1 cellular context compared by ENCODE assay signal in the genomic region with DNA sequence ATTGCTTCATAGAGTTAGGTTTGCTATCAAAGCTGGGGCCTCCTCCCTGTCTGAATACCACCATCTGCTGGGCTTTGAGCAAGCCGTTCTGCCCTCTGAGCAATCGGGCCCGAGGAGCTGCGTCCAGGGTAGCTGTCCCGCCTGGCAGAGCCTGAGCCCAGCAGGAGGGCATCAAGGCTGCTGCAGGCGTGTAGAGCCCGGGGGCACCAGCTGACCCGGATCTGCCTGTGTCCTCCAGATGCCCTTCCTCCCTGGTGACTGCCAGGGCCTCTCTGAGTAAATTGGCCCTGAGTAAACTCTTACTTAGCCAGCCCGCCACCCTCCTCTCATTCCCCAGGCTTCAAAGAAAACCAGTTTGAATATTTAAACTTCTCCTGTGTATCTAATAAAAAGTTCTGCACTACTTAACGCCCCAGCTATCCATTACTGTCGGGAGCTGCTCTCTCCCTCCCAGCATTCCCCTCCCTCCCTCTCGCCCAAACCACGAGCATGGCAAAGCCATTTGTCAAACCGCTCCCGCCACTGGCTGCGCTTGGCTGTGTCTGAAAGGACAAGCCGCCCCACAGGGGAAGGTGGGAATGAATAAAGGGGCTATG.
TF ChIP-seq lines count a peak whose summit lies in the region.

No MANE protein-coding gene starts in this region.

TF ChIP-seq in HEK293, 187 proteins besides CTCF, POLR2A, EP300 and RAD21:
- peak; percentile 33; the same call in 1 of the 2 replicates for TF ChIP-seq PRDM6 (tag by site-specific recombination; IDR thresholded peaks at IDR 0.05)
- peak; percentile 12; the same call in 1 of the 2 replicates for TF ChIP-seq ZNF423 (tag by site-specific recombination; IDR thresholded peaks at IDR 0.05)
- no peak for TF ChIP-seq ZNF10 (tag by site-specific recombination; IDR thresholded peaks at IDR 0.05)
- TF ChIP-seq WT1 (tag by site-specific recombination; IDR thresholded peaks at IDR 0.05) = peak; percentile 92
- 0 out of 2 replicates have a peak, but pooled peaks have one; percentile 33 for TF ChIP-seq ZBTB17 (tag by site-specific recombination; IDR thresholded peaks at IDR 0.05)
- TF ChIP-seq ZNF600 (tag by site-specific recombination; IDR thresholded peaks at IDR 0.05) = peak; percentile 35; the same call in 1 of the 2 replicates
- TF ChIP-seq ZNF341 (tag by site-specific recombination; IDR thresholded peaks at IDR 0.05; ENCODE audit: low read depth) = peak; percentile 67
- TF ChIP-seq ZBTB8A (tag by site-specific recombination; IDR thresholded peaks at IDR 0.05) = peak; percentile 62
- peak; percentile 66 for TF ChIP-seq ZIC2 (tag by site-specific recombination; IDR thresholded peaks at IDR 0.05)
- no peak for TF ChIP-seq PATZ1 (tag by site-specific recombination; IDR thresholded peaks at IDR 0.05)
- TF ChIP-seq KLF17 (tag by site-specific recombination; IDR thresholded peaks at IDR 0.05) = peak; percentile 69; the same call in 1 of the 2 replicates
- TF ChIP-seq ZNF274 (IDR thresholded peaks at IDR 0.05; ENCODE audit: low read length) = no peak
- TF ChIP-seq ZNF274 (tag by site-specific recombination; IDR thresholded peaks at IDR 0.05; ENCODE audit: borderline replicate concordance) = no peak
- TF ChIP-seq SP7 (tag by site-specific recombination; IDR thresholded peaks at IDR 0.05) = peak; percentile 50
- TF ChIP-seq ZFP37 (tag by site-specific recombination; IDR thresholded peaks at IDR 0.05) = no peak
TF ChIP-seq in HEK293: peak in this region for 10.
